Comparison of ENCODE assay signal across 2 cellular contexts in genomic region chr10:102120987-102121738, GRCh38.
TF ChIP-seq lines count a peak whose summit lies in the region.

No MANE protein-coding gene starts in this region.

TF ChIP-seq in A549, 52 proteins besides CTCF, POLR2A, EP300 and RAD21:
- TF ChIP-seq CBX8 (IDR thresholded peaks at IDR 0.05) (no peak), HOXB5 (CRISPR knock-in tag; IDR thresholded peaks at IDR 0.05) (no peak), ELK1 (IDR thresholded peaks at IDR 0.05; ENCODE audit: low read depth, low read length) (no peak), BHLHE40 (IDR thresholded peaks at IDR 0.05; ENCODE audit: low read depth, low read length) (no peak), CHD2 (IDR thresholded peaks at IDR 0.05; ENCODE audit: low read length, partially characterized antibody) (no peak), CEBPB (IDR thresholded peaks at IDR 0.05) (no peak), FOSB (CRISPR knock-in tag; IDR thresholded peaks at IDR 0.05) (no peak)

TF ChIP-seq in endothelial cell of umbilical vein, 7 proteins besides CTCF, POLR2A, EP300 and RAD21:
- TF ChIP-seq POLR2AphosphoS5 (IDR thresholded peaks at IDR 0.05; ENCODE audit: insufficient read depth, low read depth, low read length) (no peak), GATA2 (IDR thresholded peaks at IDR 0.05; ENCODE audit: insufficient read depth, insufficient read length, low read depth, low read length) (no peak), MYC (IDR thresholded peaks at IDR 0.05; ENCODE audit: low read depth, low read length) (no peak), JUN (IDR thresholded peaks at IDR 0.05; ENCODE audit: borderline replicate concordance, insufficient read depth, insufficient read length, low read depth) (no peak), EZH2 (IDR thresholded peaks at IDR 0.05; ENCODE audit: borderline replicate concordance, low read depth, low read length, severe bottlenecking) (no peak), FOS (IDR thresholded peaks at IDR 0.05; ENCODE audit: borderline replicate concordance, insufficient read depth, low read length) (no peak), MAX (IDR thresholded peaks at IDR 0.05; ENCODE audit: insufficient read depth, insufficient read length) (no peak)
